Comparison of ENCODE assay signal across 23 cellular contexts in the genomic region with DNA sequence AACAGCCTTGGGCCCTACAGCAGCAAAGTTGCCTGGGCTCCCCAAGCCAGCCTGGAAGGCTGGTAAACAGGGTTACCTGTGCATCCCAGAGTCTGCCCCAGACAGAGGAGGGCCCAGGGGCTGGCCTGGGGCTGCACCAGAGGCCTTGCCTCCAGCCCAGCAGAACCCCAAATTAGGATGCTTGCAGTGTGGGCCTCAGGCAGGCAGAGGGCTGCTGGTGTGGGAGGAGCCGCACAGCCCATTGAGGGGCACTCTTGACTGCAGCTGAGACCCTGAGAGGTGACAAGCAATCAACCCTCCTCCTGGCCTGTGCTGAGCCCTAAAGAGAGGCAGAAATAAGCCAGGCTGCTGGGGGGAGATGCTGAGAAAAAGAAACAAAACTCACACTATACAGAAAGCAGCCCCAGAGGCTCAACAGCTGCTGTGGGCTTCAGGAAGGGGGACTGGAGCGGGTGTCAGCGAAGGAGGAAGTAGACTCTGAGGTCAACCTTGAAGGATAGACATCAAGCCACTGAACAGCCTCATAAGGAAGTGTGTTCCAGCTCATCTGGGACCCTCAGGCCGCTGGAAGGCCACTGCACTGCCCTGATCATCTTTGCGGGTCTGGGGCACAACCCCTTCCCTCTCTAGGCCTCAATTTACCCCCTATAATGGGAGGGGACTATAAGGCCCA. TPM values are rescaled to one million over a fixed set of nuclear protein-coding genes. Genes with fewer than 3 reads are reported as not detected.
DNase-seq lines count a peak whose midpoint lies in the region; ATAC-seq and TF ChIP-seq lines count a peak whose summit lies in the region.
"Had no signal": no experiment of that assay in that cellular context is flagged by ENCODE, and none has a peak within 500 bp of the region (broad histone marks: within the 10 kb centered on the region; RNA-seq: fewer than 3 reads in every experiment).

No MANE protein-coding gene starts in this region.

- CTCF ChIA-PET in HCT116 (lab: Charles Lee), result interaction anchor here (2.6 kb wide), 1 partner anchor 10 kb away, joined by 12 read pairs; no protein-coding TSS in a partner anchor
- CTCF ChIA-PET in Panc1 (lab: Charles Lee), result no interaction called here

- no peak for TF ChIP-seq POLR2A in HCT116 (IDR thresholded peaks at IDR 0.05; ENCODE audit: borderline replicate concordance, extremely low read depth, insufficient read depth, insufficient read length)
- no peak for TF ChIP-seq POLR2A in Peyer's patch (IDR thresholded peaks at IDR 0.05)

- RAD21 ChIA-PET in HCT116 (lab: Charles Lee; ENCODE audit: low non-redundant PET in 1 of 2, low total read pairs in 2 of 2, uncharacterized antibody in 2 of 2, unreplicated experiment in 2 of 2), result no interaction called here

- peak overlapping the region; percentile 41 to 89 (median 72) for H3K4me2 ChIP-seq in BLaER1 treated with 17β-estradiol and CSF1 and Interleukin-3, amounts not matched to agents 10 nM and 100 nM
- H3K4me2 ChIP-seq in HCT116 (ENCODE audit: low read length), result no peak overlapping the region
- H3K4me2 ChIP-seq: SK-N-SH had no signal

- no peaks in the 10 kb centered on the region for H3K9me2 ChIP-seq in HCT116 (ENCODE audit: insufficient read depth)
- H3K9me2 ChIP-seq: SK-N-SH had no signal

- BruUV-seq in HCT116 (replicated peaks; lab: Mats Ljungman, UMichigan) (no TSS peak), Panc1 (replicated peaks; lab: Mats Ljungman, UMichigan) (no TSS peak)

- H3K36me3 Mint-ChIP-seq in chondrocyte (ENCODE audit: low read depth), result peaks cover 1% of the 10 kb centered on the region
- H3K36me3 Mint-ChIP-seq: CD14-positive monocyte, natural killer cell had no signal

- no peak overlapping the region for H2AFZ ChIP-seq in HCT116 (ENCODE audit: low read depth, low read length, poor library complexity, severe bottlenecking)
- H2AFZ ChIP-seq: parathyroid adenoma had no signal

- peaks cover 0 to 25% (median 0%) of the 10 kb centered on the region in 11 experiments; a peak in 5 of 22 replicates for H4K20me1 ChIP-seq in BLaER1 treated with 17β-estradiol and CSF1 and Interleukin-3, amounts not matched to agents 10 nM and 100 nM
- no peaks in the 10 kb centered on the region for H4K20me1 ChIP-seq in HCT116 (ENCODE audit: insufficient read depth)

- peak overlapping the region in 7 of 11 experiments; percentile 4 to 65 (median 41); a peak in 11 of 22 replicates for H3K9ac ChIP-seq in BLaER1 treated with 17β-estradiol and CSF1 and Interleukin-3, amounts not matched to agents 10 nM and 100 nM
- H3K9ac ChIP-seq in HCT116 (ENCODE audit: low read length), result no peak overlapping the region
- H3K9ac ChIP-seq: parathyroid adenoma, SK-N-SH had no signal

- no peak for DNase-seq in HCT116 (ENCODE audit: low read depth, low spot score)
- no peak for DNase-seq in Panc1 (ENCODE audit: low read depth, low spot score)
- DNase-seq in chondrocyte (ENCODE audit: low spot score), result peak; percentile 13
- no peak for DNase-seq in coronary artery (ENCODE audit: low spot score)
- DNase-seq in Peyer's patch, result no peak
- DNase-seq: ACHN; activated CD4-positive, alpha-beta T cell treated with anti-CD3 and anti-CD28 coated beads, Interleukin-2, amount 50 U/mL, for 1 hour; activated gamma-delta T cell; amniotic stem cell; erythroblast; gastrocnemius medialis; mesendoderm; natural killer cell; NCI-H1436 treated with DMSO at 0.1 percent for 48 hours; SK-N-SH; stimulated activated CD4-positive, alpha-beta T cell treated with anti-CD3 and anti-CD28 coated beads, Interleukin-2, amount 100 ng/mL, for 48 hours; substantia nigra; uterus had no signal

- ATAC-seq in HCT116 (no peak), Panc1 (0 out of 2 replicates have a peak, but pooled peaks have one; percentile 36), HG03196 (IDR thresholded peaks at IDR 0.05; ENCODE audit: unreplicated experiment) (no peak), GM21619 (IDR thresholded peaks at IDR 0.05; ENCODE audit: unreplicated experiment) (no peak)
- ATAC-seq: gastrocnemius medialis had no signal

- H3K27ac Mint-ChIP-seq in chondrocyte (ENCODE audit: unreplicated experiment), result no peak overlapping the region
- H3K27ac Mint-ChIP-seq: CD14-positive monocyte had no signal

- peaks cover 0 to 40% (median 11%) of the 10 kb centered on the region in 11 experiments; a peak in 15 of 22 replicates for H3K36me3 ChIP-seq in BLaER1 treated with 17β-estradiol and CSF1 and Interleukin-3, amounts not matched to agents 10 nM and 100 nM
- H3K36me3 ChIP-seq in HCT116 (ENCODE audit: control insufficient read depth in 1 of 2, insufficient read depth in 2 of 2, low read length in 2 of 2) (peaks cover 2 to 10% of the 10 kb centered on the region in 2 experiments; a peak in 2 of 4 replicates), Panc1 (ENCODE audit: control insufficient read depth, insufficient read depth, low read length) (no peaks in the 10 kb centered on the region), Peyer's patch (peaks cover 0 to 21% (median 0%) of the 10 kb centered on the region in 3 donors)
- H3K36me3 ChIP-seq: uterus had no signal

- TF ChIP-seq CTCF in HCT116 (IDR thresholded peaks at IDR 0.05 in 2 of 3, conservative IDR thresholded peaks at IDR 0.05 in 1 of 3; ENCODE audit: borderline replicate concordance in 1 of 3, insufficient read depth in 1 of 3, low read depth in 2 of 3, low read length in 2 of 3) (no peak), Panc1 (IDR thresholded peaks at IDR 0.05) (no peak), chondrocyte (IDR thresholded peaks at IDR 0.05) (no peak), coronary artery (IDR thresholded peaks at IDR 0.05) (no peak), Peyer's patch (IDR thresholded peaks at IDR 0.05) (no peak)

- POLR2A ChIA-PET in HCT116 (lab: Charles Lee), result no interaction called here
- POLR2A ChIA-PET in Panc1 (lab: Charles Lee), result no interaction called here

- H3K9me3 Mint-ChIP-seq in chondrocyte (ENCODE audit: low read depth), result no peaks in the 10 kb centered on the region
- H3K9me3 Mint-ChIP-seq: natural killer cell had no signal

- H3K27me3 ChIP-seq in BLaER1 treated with 17β-estradiol and CSF1 and Interleukin-3, amounts not matched to agents 10 nM and 100 nM, result peaks cover 0 to 2% (median 0%) of the 10 kb centered on the region in 11 experiments; a peak in 4 of 22 replicates
- H3K27me3 ChIP-seq in HCT116 (ENCODE audit: insufficient read depth, low read length), result no peaks in the 10 kb centered on the region
- no peaks in the 10 kb centered on the region for H3K27me3 ChIP-seq in Panc1 (ENCODE audit: control insufficient read depth, insufficient read depth, low read length)
- no peaks in the 10 kb centered on the region for H3K27me3 ChIP-seq in Peyer's patch
- H3K27me3 ChIP-seq: gastrocnemius medialis, uterus had no signal

- H3K27me3 Mint-ChIP-seq in chondrocyte (ENCODE audit: low read depth), result no peaks in the 10 kb centered on the region

- H3K4me3 ChIP-seq in BLaER1 treated with 17β-estradiol and CSF1 and Interleukin-3, amounts not matched to agents 10 nM and 100 nM, result peak overlapping the region in 1 of 10 experiments; percentile 25; a peak in 1 of 20 replicates
- H3K4me3 ChIP-seq in HCT116 (replicated peaks in 1 of 2; ENCODE audit: low read depth in 1 of 2, low read length in 2 of 2) (no peak overlapping the region), Panc1 (ENCODE audit: low read depth in 2 of 2, low read length in 2 of 2) (no peak overlapping the region), coronary artery (no peak overlapping the region), Peyer's patch (no peak overlapping the region)
- H3K4me3 ChIP-seq: gastrocnemius medialis, uterus had no signal

- H3K79me2 ChIP-seq in HCT116 (ENCODE audit: insufficient read depth, low read length), result peaks cover 53% of the 10 kb centered on the region
- H3K79me2 ChIP-seq: parathyroid adenoma had no signal

- intact Hi-C loops in HCT116 (cut with micrococcal nuclease), result no loop called here
- intact Hi-C loops in Panc1 (cut with micrococcal nuclease; ENCODE audit: unreplicated experiment), result no loop called here

- H3K4me1 Mint-ChIP-seq in chondrocyte (ENCODE audit: low read depth), result peaks cover 9% of the 10 kb centered on the region

- H3K4me3 Mint-ChIP-seq in chondrocyte (ENCODE audit: unreplicated experiment), result no peak overlapping the region
- H3K4me3 Mint-ChIP-seq: CD14-positive monocyte, natural killer cell had no signal

- TF ChIP-seq RAD21 in HCT116 (IDR thresholded peaks at IDR 0.05; ENCODE audit: low read depth), result no peak

- H3K4me1 ChIP-seq in BLaER1 treated with 17β-estradiol and CSF1 and Interleukin-3, amounts not matched to agents 10 nM and 100 nM, result peaks cover 22 to 55% (median 42%) of the 10 kb centered on the region in 10 experiments
- H3K4me1 ChIP-seq in HCT116 (ENCODE audit: control insufficient read depth in 1 of 2, insufficient read depth in 2 of 2, low read length in 2 of 2) (peaks cover 4 to 12% of the 10 kb centered on the region in 2 experiments), Panc1 (ENCODE audit: control insufficient read depth, insufficient read depth, low read length) (peaks cover 3% of the 10 kb centered on the region), Peyer's patch (peaks cover 0 to 2% (median 0%) of the 10 kb centered on the region in 4 donors)
- H3K4me1 ChIP-seq: parathyroid adenoma, uterus had no signal

- in situ Hi-C loops in Panc1 (cut with HindIII; ENCODE audit: low pct_unique_long_range_greater_than_20kb, low sequenced_read_pairs), result no loop called here

- peak overlapping the region in 8 of 11 experiments; percentile 39 to 71 (median 50); a peak in 14 of 22 replicates for H3K27ac ChIP-seq in BLaER1 treated with 17β-estradiol and CSF1 and Interleukin-3, amounts not matched to agents 10 nM and 100 nM
- H3K27ac ChIP-seq in HCT116 (ENCODE audit: low read depth, low read length) (no peak overlapping the region), Panc1 (ENCODE audit: low read length) (no peak overlapping the region), coronary artery (no peak overlapping the region), Peyer's patch (no peak overlapping the region)
- H3K27ac ChIP-seq: gastrocnemius medialis, parathyroid adenoma, uterus had no signal

- peaks cover 0 to 11% (median 0%) of the 10 kb centered on the region in 11 experiments; a peak in 3 of 22 replicates for H3K9me3 ChIP-seq in BLaER1 treated with 17β-estradiol and CSF1 and Interleukin-3, amounts not matched to agents 10 nM and 100 nM (replicated peaks in 1 of 11)
- H3K9me3 ChIP-seq in HCT116 (ENCODE audit: control insufficient read depth in 1 of 2, insufficient read depth in 1 of 2, low read depth in 1 of 2, low read length in 2 of 2) (no peaks in the 10 kb centered on the region), Panc1 (ENCODE audit: control insufficient read depth, insufficient read depth, low read depth, low read length) (no peaks in the 10 kb centered on the region), Peyer's patch (no peaks in the 10 kb centered on the region)
- H3K9me3 ChIP-seq: gastrocnemius medialis, SK-N-SH, uterus had no signal

RNA-seq across cellular contexts. Expression of a gene that starts 6.6 kb away (rescaled TPM):
- total RNA-seq in HCT116 (2021; ENCODE audit: unreplicated experiment), result 20.0 TPM
- 21.4 and 25.9 TPM in 2 replicates for polyA plus RNA-seq in HCT116 (2012)
- 16.6 TPM for total RNA-seq in Panc1 (2021; ENCODE audit: unreplicated experiment)
- polyA plus RNA-seq in Panc1 (2012; ENCODE audit: insufficient read length), result 23.3 TPM
- total RNA-seq in chondrocyte, result 10.0 to 10.8 TPM (median 10.3 TPM) in 3 replicates
- total RNA-seq in Peyer's patch, result 10 to 100 TPM; 18.7 to 29.2 (median 23.8) TPM

RNA-seq across cellular contexts. Expression of a gene that starts 20.4 kb away (rescaled TPM):
- 13.6 TPM for total RNA-seq in HCT116 (2021; ENCODE audit: unreplicated experiment)
- 9.7 and 9.9 TPM in 2 replicates for polyA plus RNA-seq in HCT116 (2012)
- total RNA-seq in Panc1 (2021; ENCODE audit: unreplicated experiment), result 39.3 TPM
- polyA plus RNA-seq in Panc1 (2012; ENCODE audit: insufficient read length), result 35.5 TPM
- 9.4 to 11.9 TPM (median 9.4 TPM) in 3 replicates for total RNA-seq in chondrocyte
- 10 to 100 TPM; 18.2 to 25.9 (median 21.7) TPM for total RNA-seq in Peyer's patch

RNA-seq across cellular contexts. Expression of a gene that starts 44.3 kb away (rescaled TPM):
- total RNA-seq in HCT116 (2021; ENCODE audit: unreplicated experiment), result 86.9 TPM
- 37.1 and 43.0 TPM in 2 replicates for polyA plus RNA-seq in HCT116 (2012)
- 171 TPM for total RNA-seq in Panc1 (2021; ENCODE audit: unreplicated experiment)
- polyA plus RNA-seq in Panc1 (2012; ENCODE audit: insufficient read length), result 79.1 TPM
- 203 to 233 TPM (median 212 TPM) in 3 replicates for total RNA-seq in chondrocyte
- total RNA-seq in Peyer's patch, result 10 to 100 TPM; 30.3 to 52.0 (median 35.1) TPM

Comparison
In these comparisons a context has a peak if more than half of its experiments do, and no peak if none do; other contexts are left out.
1. H3K27ac ChIP-seq: peak in BLaER1 treated with 17β-estradiol and CSF1 and Interleukin-3, amounts not matched to agents 10 nM and 100 nM (8 of 11); none in HCT116 (single experiment), Panc1 (single experiment), coronary artery (0 of 2) and Peyer's patch (0 of 4).